29 cellular contexts compared by ENCODE assay signal in genomic region chr15:26318689-26319088, GRCh38.
"Had no signal": no experiment of that assay in that cellular context is flagged by ENCODE, and none has a peak within 500 bp of the region (broad histone marks: within the 10 kb centered on the region; RNA-seq: fewer than 3 reads in every experiment).

No MANE protein-coding gene starts in this region.

- H3K4me3 Mint-ChIP-seq: stimulated activated effector memory CD8-positive, alpha-beta T cell treated with anti-CD3 and anti-CD28 coated beads, Interleukin-12 subunit alpha, Interleukin-12 subunit beta, amount 100 ng/mL, for 72 hours; stimulated activated memory B cell treated with anti-CD40 and anti-IgM and Interleukin-4, amounts not matched to agents 10 μg/mL and 1 μg/mL and 100 μg/mL, for 72 hours; stimulated activated naive B cell treated with anti-CD40 and anti-IgM and Interleukin-4, amounts not matched to agents 10 μg/mL and 1 μg/mL and 100 μg/mL, for 72 hours; stimulated activated naive CD8-positive, alpha-beta T cell treated with anti-CD3 and anti-CD28 coated beads, Interleukin-15, amount 100 ng/mL, for 72 hours; stimulated activated naive CD8-positive, alpha-beta T cell treated with anti-CD3 and anti-CD28 coated beads, Interleukin-15, Interleukin-2, amounts not matched to agents 100 ng/mL and 50 ng/mL, for 24 hours; type B pancreatic cell had no signal

- H3K27ac ChIP-seq: stomach, suprapubic skin, testis, thoracic aorta, thyroid gland, tibial artery, tibial nerve, transverse colon, upper lobe of left lung, upper lobe of right lung, uterus, vagina had no signal

- H3K27me3 ChIP-seq: stomach, suprapubic skin, testis, thyroid gland, tibial artery, tibial nerve, transverse colon, upper lobe of left lung, upper lobe of right lung, uterus, vagina had no signal

- H3K9me3 Mint-ChIP-seq: type B pancreatic cell had no signal

- H3K9me3 ChIP-seq: suprapubic skin, testis, thoracic aorta, thyroid gland, tibial artery, tibial nerve, transverse colon, upper lobe of left lung, upper lobe of right lung, uterus, vagina had no signal

- H3K4me1 ChIP-seq: stomach, suprapubic skin, testis, thyroid gland, tibial artery, tibial nerve, transverse colon, upper lobe of left lung, upper lobe of right lung, uterus, vagina had no signal

- H3K36me3 ChIP-seq: stomach, suprapubic skin, thoracic aorta, thyroid gland, tibial artery, tibial nerve, transverse colon, upper lobe of left lung, upper lobe of right lung, uterus, vagina had no signal

- H3K36me3 Mint-ChIP-seq: stimulated activated effector memory CD8-positive, alpha-beta T cell treated with anti-CD3 and anti-CD28 coated beads, Interleukin-12 subunit alpha, Interleukin-12 subunit beta, amount 100 ng/mL, for 72 hours; stimulated activated memory B cell treated with anti-CD40 and anti-IgM and Interleukin-4, amounts not matched to agents 10 μg/mL and 1 μg/mL and 100 μg/mL, for 72 hours; stimulated activated naive B cell treated with anti-CD40 and anti-IgM and Interleukin-4, amounts not matched to agents 10 μg/mL and 1 μg/mL and 100 μg/mL, for 72 hours; type B pancreatic cell had no signal

- DNase-seq: stimulated activated CD4-positive, alpha-beta T cell treated with anti-CD3 and anti-CD28 coated beads, Interleukin-2, amount 100 ng/mL, for 48 hours; stimulated activated CD4-positive, alpha-beta T cell treated with anti-CD3 and anti-CD28 coated beads, Interleukin-4, amount 100 ng/mL, for 1 hour; stimulated activated CD4-positive, alpha-beta T cell treated with anti-CD3 and anti-CD28 coated beads, Interleukin-4, amount 100 ng/mL, for 24 hours; stimulated activated CD4-positive, alpha-beta T cell treated with anti-CD3 and anti-CD28 coated beads, Interleukin-4, amount 100 ng/mL, for 4 hours; stimulated activated CD8-positive, alpha-beta memory T cell treated with anti-CD3 and anti-CD28 coated beads, Interleukin-4, amount 100 ng/mL, for 48 hours; stimulated activated naive B cell treated with anti-CD40 and anti-IgM and Interleukin-4, amounts not matched to agents 10 μg/mL and 1 μg/mL and 100 μg/mL, for 72 hours; stimulated activated naive CD4-positive, alpha-beta T cell; stimulated activated naive CD4-positive, alpha-beta T cell treated with Interleukin-2 at 50 U/mL for 16 hours; stimulated activated naive CD8-positive, alpha-beta T cell treated with anti-CD3 and anti-CD28 coated beads, Interleukin-15, amount 100 ng/mL, for 72 hours; stimulated activated naive CD8-positive, alpha-beta T cell treated with anti-CD3 and anti-CD28 coated beads, Interleukin-15, Interleukin-2, amounts not matched to agents 100 U/mL and 50 U/mL, for 24 hours; stomach; substantia nigra; testis; thyroid gland; tibial artery; transverse colon; trophoblast cell; upper lobe of left lung; upper lobe of right lung; uterus had no signal

- H3K4me3 ChIP-seq: stomach, suprapubic skin, testis, thoracic aorta, thyroid gland, tibial artery, tibial nerve, transverse colon, upper lobe of left lung, upper lobe of right lung, uterus, vagina had no signal

- ATAC-seq: stimulated activated effector memory CD8-positive, alpha-beta T cell treated with anti-CD3 and anti-CD28 coated beads, Interleukin-12 subunit alpha, Interleukin-12 subunit beta, amount 100 ng/mL, for 72 hours; stimulated activated memory B cell treated with anti-CD40 and anti-IgM and Interleukin-4, amounts not matched to agents 10 μg/mL and 1 μg/mL and 100 μg/mL, for 72 hours; stimulated activated naive B cell treated with anti-CD40 and anti-IgM and Interleukin-4, amounts not matched to agents 10 μg/mL and 1 μg/mL and 100 μg/mL, for 72 hours; stimulated activated naive CD8-positive, alpha-beta T cell treated with anti-CD3 and anti-CD28 coated beads, Interleukin-15, amount 100 ng/mL, for 72 hours; stimulated activated naive CD8-positive, alpha-beta T cell treated with anti-CD3 and anti-CD28 coated beads, Interleukin-15, Interleukin-2, amounts not matched to agents 100 U/mL and 50 U/mL, for 24 hours had no signal

- FAIRE-seq: urothelium cell line had no signal

- H3K27ac Mint-ChIP-seq: stimulated activated effector memory CD8-positive, alpha-beta T cell treated with anti-CD3 and anti-CD28 coated beads, Interleukin-12 subunit alpha, Interleukin-12 subunit beta, amount 100 ng/mL, for 72 hours; stimulated activated memory B cell treated with anti-CD40 and anti-IgM and Interleukin-4, amounts not matched to agents 10 μg/mL and 1 μg/mL and 100 μg/mL, for 72 hours; stimulated activated naive B cell treated with anti-CD40 and anti-IgM and Interleukin-4, amounts not matched to agents 10 μg/mL and 1 μg/mL and 100 μg/mL, for 72 hours; stimulated activated naive CD8-positive, alpha-beta T cell treated with anti-CD3 and anti-CD28 coated beads, Interleukin-15, amount 100 ng/mL, for 72 hours; stimulated activated naive CD8-positive, alpha-beta T cell treated with anti-CD3 and anti-CD28 coated beads, Interleukin-15, Interleukin-2, amounts not matched to agents 100 ng/mL and 50 ng/mL, for 24 hours; type B pancreatic cell had no signal

- H3K27me3 Mint-ChIP-seq: stimulated activated memory B cell treated with anti-CD40 and anti-IgM and Interleukin-4, amounts not matched to agents 10 μg/mL and 1 μg/mL and 100 μg/mL, for 72 hours; stimulated activated naive B cell treated with anti-CD40 and anti-IgM and Interleukin-4, amounts not matched to agents 10 μg/mL and 1 μg/mL and 100 μg/mL, for 72 hours; stimulated activated naive CD8-positive, alpha-beta T cell treated with anti-CD3 and anti-CD28 coated beads, Interleukin-15, Interleukin-2, amounts not matched to agents 100 ng/mL and 50 ng/mL, for 24 hours; type B pancreatic cell had no signal

- H3K4me1 Mint-ChIP-seq: stimulated activated effector memory CD8-positive, alpha-beta T cell treated with anti-CD3 and anti-CD28 coated beads, Interleukin-12 subunit alpha, Interleukin-12 subunit beta, amount 100 ng/mL, for 72 hours; stimulated activated memory B cell treated with anti-CD40 and anti-IgM and Interleukin-4, amounts not matched to agents 10 μg/mL and 1 μg/mL and 100 μg/mL, for 72 hours; stimulated activated naive B cell treated with anti-CD40 and anti-IgM and Interleukin-4, amounts not matched to agents 10 μg/mL and 1 μg/mL and 100 μg/mL, for 72 hours; stimulated activated naive CD8-positive, alpha-beta T cell treated with anti-CD3 and anti-CD28 coated beads, Interleukin-15, amount 100 ng/mL, for 72 hours had no signal
